ENCODE assay signal across 8 cellular contexts in genomic region chr12:121797937-121798801, GRCh38. TPM values are rescaled to one million over a fixed set of nuclear protein-coding genes. Genes with fewer than 3 reads are reported as not detected.
DNase-seq lines count a peak whose midpoint lies in the region; ATAC-seq and TF ChIP-seq lines count a peak whose summit lies in the region.

No MANE protein-coding gene starts in this region.

- WGBS in gastroesophageal sphincter (ENCODE audit: low coverage in 1 of 2), 2 donors = 6 to 36% methylated on average over 2 to 3 of the region's 19 CpGs

- peaks cover 33 to 45% (median 39%) of the 10 kb centered on the region in 3 donors for H3K4me1 Mint-ChIP-seq in CD8-positive, alpha-beta memory T cell
- peaks cover 37% of the 10 kb centered on the region for H3K4me1 Mint-ChIP-seq in activated CD8-positive, alpha-beta T cell treated with anti-CD3 and anti-CD28 coated beads for 36 hours (ENCODE audit: low read depth)
- H3K4me1 Mint-ChIP-seq in osteocyte (ENCODE audit: unreplicated experiment) = peaks cover 51% of the 10 kb centered on the region

- peak overlapping the region in 7 of 8 donors; percentile 72 to 99 (median 93) for H3K27ac Mint-ChIP-seq in CD8-positive, alpha-beta memory T cell
- H3K27ac Mint-ChIP-seq in activated CD8-positive, alpha-beta T cell treated with anti-CD3 and anti-CD28 coated beads for 36 hours = peak overlapping the region; percentile 85
- peak overlapping the region; percentile 92 for H3K27ac Mint-ChIP-seq in osteocyte (ENCODE audit: unreplicated experiment)

- no peak for DNase-seq in CD8-positive, alpha-beta memory T cell
- DNase-seq in NCI-H146 (lab: John Stamatoyannopoulos, UW) = peak; percentile 97
- no peak for DNase-seq in activated CD8-positive, alpha-beta T cell treated with anti-CD3 and anti-CD28 coated beads for 36 hours
- no peak for DNase-seq in osteocyte (ENCODE audit: extremely low spot score, unreplicated experiment)

- intact Hi-C loops in activated CD8-positive, alpha-beta T cell treated with anti-CD3 and anti-CD28 coated beads for 36 hours (cut with micrococcal nuclease) = no loop called here

- no peaks in the 10 kb centered on the region for H3K27me3 Mint-ChIP-seq in CD8-positive, alpha-beta memory T cell
- H3K27me3 Mint-ChIP-seq in activated CD8-positive, alpha-beta T cell treated with anti-CD3 and anti-CD28 coated beads for 36 hours = no peaks in the 10 kb centered on the region
- H3K27me3 Mint-ChIP-seq in osteocyte (ENCODE audit: unreplicated experiment) = no peaks in the 10 kb centered on the region

- POLR2A ChIA-PET in CD8-positive, alpha-beta memory T cell (lab: Charles Lee) = interaction anchor here (0.6 to 12.2 kb wide), 8 partner anchors 9 to 719 kb away, joined by 3 to 277 read pairs (median 4); partner anchors contain the start of gene PSMD9
- POLR2A ChIA-PET in activated CD8-positive, alpha-beta T cell treated with anti-CD3 and anti-CD28 coated beads for 36 hours (lab: Charles Lee) = interaction anchor here (1.3 to 30.9 kb wide), 3 partner anchors 3 to 95 kb away, joined by 3 to 683 read pairs (median 683); partner anchors contain the start of genes RHOF and SETD1B

- peak overlapping the region; percentile 68 for H3K27ac ChIP-seq in CD8-positive, alpha-beta memory T cell (ENCODE audit: low read depth, low read length)
- peak overlapping the region; percentile 100 for H3K27ac ChIP-seq in gastroesophageal sphincter

- no peak for TF ChIP-seq CTCF in activated CD8-positive, alpha-beta T cell treated with anti-CD3 and anti-CD28 coated beads for 36 hours (IDR thresholded peaks at IDR 0.05)
- TF ChIP-seq CTCF in gastroesophageal sphincter (IDR thresholded peaks at IDR 0.05) (peak in 1 of 4 experiments; percentile 17), osteocyte (IDR thresholded peaks at IDR 0.05) (no peak)

- H3K4me3 Mint-ChIP-seq in CD8-positive, alpha-beta memory T cell = peak overlapping the region; percentile 84 to 90 (median 87)
- peak overlapping the region; percentile 81 for H3K4me3 Mint-ChIP-seq in activated CD8-positive, alpha-beta T cell treated with anti-CD3 and anti-CD28 coated beads for 36 hours
- peak overlapping the region; percentile 77 for H3K4me3 Mint-ChIP-seq in osteocyte (ENCODE audit: unreplicated experiment)

- peak overlapping the region; percentile 56 for H3K4me3 ChIP-seq in CD8-positive, alpha-beta memory T cell (ENCODE audit: low read length)
- peak overlapping the region; percentile 85 for H3K4me3 ChIP-seq in gastroesophageal sphincter

- no peak for ATAC-seq in activated CD8-positive, alpha-beta T cell treated with anti-CD3 and anti-CD28 coated beads for 36 hours
- ATAC-seq in gastroesophageal sphincter (no peak), GM19395 (IDR thresholded peaks at IDR 0.05; ENCODE audit: unreplicated experiment) (no peak), GM18868 (IDR thresholded peaks at IDR 0.05; ENCODE audit: unreplicated experiment) (no peak)
- ATAC-seq in activated CD4-positive, CD25-positive, alpha-beta regulatory T cell treated with anti-CD3 and anti-CD28 coated beads, Interleukin-2, amount 50 U/mL, for 24 hours = no peak

- CTCF ChIA-PET in CD8-positive, alpha-beta memory T cell (lab: Charles Lee) = interaction anchor here (5.9 to 44.0 kb wide), 3 partner anchors 2 to 101 kb away, joined by 104 to 1908 read pairs (median 1908); partner anchors contain the start of genes RHOF and SETD1B
- CTCF ChIA-PET in activated CD8-positive, alpha-beta T cell treated with anti-CD3 and anti-CD28 coated beads for 36 hours (lab: Charles Lee) = interaction anchor here (0.7 to 15.4 kb wide), 8 partner anchors 9 to 117 kb away, joined by 3 to 698 read pairs (median 8); partner anchors contain the start of genes PSMD9 and SETD1B

- no peak for TF ChIP-seq EP300 in gastroesophageal sphincter (IDR thresholded peaks at IDR 0.05)

- no peak for TF ChIP-seq POLR2A in gastroesophageal sphincter (IDR thresholded peaks at IDR 0.05)

- no peaks in the 10 kb centered on the region for H3K27me3 ChIP-seq in CD8-positive, alpha-beta memory T cell (ENCODE audit: insufficient read depth, low read length, poor library complexity, severe bottlenecking)
- no peaks in the 10 kb centered on the region for H3K27me3 ChIP-seq in gastroesophageal sphincter

- no peaks in the 10 kb centered on the region for H3K9me3 ChIP-seq in CD8-positive, alpha-beta memory T cell (ENCODE audit: low read length)
- H3K9me3 ChIP-seq in gastroesophageal sphincter = no peaks in the 10 kb centered on the region

- peaks cover 0 to 68% (median 8%) of the 10 kb centered on the region in 3 donors for H3K36me3 Mint-ChIP-seq in CD8-positive, alpha-beta memory T cell
- peaks cover 28% of the 10 kb centered on the region for H3K36me3 Mint-ChIP-seq in activated CD8-positive, alpha-beta T cell treated with anti-CD3 and anti-CD28 coated beads for 36 hours (ENCODE audit: low read depth)
- peaks cover 17% of the 10 kb centered on the region for H3K36me3 Mint-ChIP-seq in osteocyte (ENCODE audit: unreplicated experiment)

- peaks cover 40% of the 10 kb centered on the region for H3K4me1 ChIP-seq in CD8-positive, alpha-beta memory T cell (ENCODE audit: insufficient read depth, low read length)
- H3K4me1 ChIP-seq in gastroesophageal sphincter = peaks cover 6 to 78% (median 50%) of the 10 kb centered on the region in 3 donors

- no peaks in the 10 kb centered on the region for H3K9me3 Mint-ChIP-seq in CD8-positive, alpha-beta memory T cell
- no peaks in the 10 kb centered on the region for H3K9me3 Mint-ChIP-seq in activated CD8-positive, alpha-beta T cell treated with anti-CD3 and anti-CD28 coated beads for 36 hours
- H3K9me3 Mint-ChIP-seq in osteocyte (ENCODE audit: unreplicated experiment) = no peaks in the 10 kb centered on the region

- peaks cover 15% of the 10 kb centered on the region for H3K36me3 ChIP-seq in CD8-positive, alpha-beta memory T cell (ENCODE audit: insufficient read depth, low read length)
- H3K36me3 ChIP-seq in gastroesophageal sphincter = peaks cover 0 to 13% of the 10 kb centered on the region in 2 donors

RNA-seq across cellular contexts. Expression of gene RHOF, which starts 4.7 kb away (rescaled TPM):
- total RNA-seq in CD8-positive, alpha-beta memory T cell = 100 to 1,000 TPM; 145 to 152 TPM
- 139 TPM for polyA plus RNA-seq in CD8-positive, alpha-beta memory T cell
- total RNA-seq in activated CD8-positive, alpha-beta T cell treated with anti-CD3 and anti-CD28 coated beads for 36 hours = 100 to 1,000 TPM; 108 to 116 TPM
- total RNA-seq in gastroesophageal sphincter (10 to 100 TPM in 3 of 4 donors, 1 to 10 TPM in 1; 9.4 to 15.7 (median 12.1) TPM), osteocyte (11.3 and 11.9 TPM in 2 replicates)

RNA-seq across cellular contexts. Expression of gene SETD1B, which starts 5.6 kb away (rescaled TPM):
- total RNA-seq in CD8-positive, alpha-beta memory T cell = 10 to 100 TPM; 31.3 to 31.9 TPM
- polyA plus RNA-seq in CD8-positive, alpha-beta memory T cell = 2.4 TPM
- 10 to 100 TPM; 13.3 TPM for total RNA-seq in activated CD8-positive, alpha-beta T cell treated with anti-CD3 and anti-CD28 coated beads for 36 hours
- total RNA-seq in gastroesophageal sphincter = 10 to 100 TPM in 3 of 4 donors, 1 to 10 TPM in 1; 9.6 to 25.1 (median 20.3) TPM
- 21.0 and 21.8 TPM in 2 replicates for total RNA-seq in osteocyte
